Comparison of ENCODE assay signal across 1 cellular context in genomic region chr1:192343304-192343703, GRCh38.
TF ChIP-seq lines count a peak whose summit lies in the region.

No MANE protein-coding gene starts in this region.

TF ChIP-seq in endothelial cell of umbilical vein, 7 proteins besides CTCF, POLR2A, EP300 and RAD21 (continued from another document):
- TF ChIP-seq POLR2AphosphoS5 (IDR thresholded peaks at IDR 0.05; ENCODE audit: insufficient read depth, low read depth, low read length) (no peak), JUN (IDR thresholded peaks at IDR 0.05; ENCODE audit: borderline replicate concordance, insufficient read depth, insufficient read length, low read depth) (no peak)
